8 cellular contexts compared by ENCODE assay signal in genomic region chr16:82169861-82170845, GRCh38. TPM values are rescaled to one million over a fixed set of nuclear protein-coding genes. Genes with fewer than 3 reads are reported as not detected.
A peak's percentile ranks its signal among the peaks of the same experiment; 100 is the strongest.
DNase-seq lines count a peak whose midpoint lies in the region; ATAC-seq and TF ChIP-seq lines count a peak whose summit lies in the region.

A gene with protein sequence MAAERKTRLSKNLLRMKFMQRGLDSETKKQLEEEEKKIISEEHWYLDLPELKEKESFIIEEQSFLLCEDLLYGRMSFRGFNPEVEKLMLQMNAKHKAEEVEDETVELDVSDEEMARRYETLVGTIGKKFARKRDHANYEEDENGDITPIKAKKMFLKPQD (minus strand): TSS chr16:82170224. CDS start chr16:82170175, 49 bp downstream.

- peak; percentile 27 for TF ChIP-seq CTCF in endodermal cell (conservative IDR thresholded peaks at IDR 0.05)

- H3K4me3 Mint-ChIP-seq in endodermal cell: peak within 1 kb of the TSS; percentile 84

- 1 to 2% methylated on average over 22 to 88 of the region's 89 CpGs for WGBS in endodermal cell (ENCODE audit: insufficient coverage in 1 of 2, insufficient read length in 1 of 2), 2 experiments
- 1 to 2% methylated on average over 66 to 79 of the region's 89 CpGs for WGBS in mesodermal cell (ENCODE audit: insufficient coverage in 2 of 2), 2 experiments

- H3K27me3 Mint-ChIP-seq in endodermal cell (ENCODE audit: insufficient read depth): peaks cover 32% of the 10 kb centered on the region

- H3K27me3 ChIP-seq in endodermal cell (ENCODE audit: control insufficient read depth, insufficient read depth, low read length, poor library complexity, severe bottlenecking): peaks cover 41% of the 10 kb centered on the region

- peaks cover 26% of the 10 kb centered on the region for H3K9me3 Mint-ChIP-seq in endodermal cell

- H3K36me3 Mint-ChIP-seq in endodermal cell (ENCODE audit: low read depth): peaks cover 39% of the 10 kb centered on the region

- peak within 1 kb of the TSS; percentile 80 for H3K27ac ChIP-seq in endodermal cell (ENCODE audit: low read depth, low read length)
- peak within 1 kb of the TSS; percentile 74 for H3K27ac ChIP-seq in mesodermal cell (ENCODE audit: low read depth, low read length, severe bottlenecking)

- peak within 1 kb of the TSS; percentile 100 for H3K27ac Mint-ChIP-seq in endodermal cell

- peak within 1 kb of the TSS; percentile 69 for H3K9ac ChIP-seq in endodermal cell (ENCODE audit: extremely low read depth, low read length, poor library complexity, severe bottlenecking)

- peak; percentile 71 for DNase-seq in CMK (ENCODE audit: low read depth)
- peak; percentile 58 for DNase-seq in HS-27A (ENCODE audit: low read depth)
- peak; percentile 79 for DNase-seq in NOMO-1 treated with DMSO at 0.1 percent for 48 hours (lab: John Stamatoyannopoulos, UW; ENCODE audit: unreplicated experiment)
- DNase-seq in activated CD8-positive, alpha-beta memory T cell treated with anti-CD3 and anti-CD28 coated beads, Interleukin-2, amount 50 U/mL, for 1 hour (ENCODE audit: extremely low read depth): peak; percentile 59
- DNase-seq in endodermal cell: peak; percentile 95
- DNase-seq in stimulated activated CD8-positive, alpha-beta memory T cell treated with anti-CD3 and anti-CD28 coated beads, Interleukin-15, amount 100 ng/mL, for 24 hours (ENCODE audit: low read depth): peak; percentile 84

- H3K9me3 ChIP-seq in endodermal cell (ENCODE audit: control insufficient read depth, low read length) (peaks cover 27% of the 10 kb centered on the region), mesodermal cell (ENCODE audit: control insufficient read depth, low read length) (peaks cover 6% of the 10 kb centered on the region)

- peaks cover 7% of the 10 kb centered on the region for H3K4me1 Mint-ChIP-seq in endodermal cell

- H3K4me1 ChIP-seq in endodermal cell (ENCODE audit: control insufficient read depth, insufficient read depth, low read length): peaks cover 4% of the 10 kb centered on the region
- H3K4me1 ChIP-seq in mesodermal cell (ENCODE audit: control insufficient read depth, insufficient read depth, low read length, poor library complexity, severe bottlenecking): no peaks in the 10 kb centered on the region

- peak within 1 kb of the TSS; percentile 95 for H3K4me3 ChIP-seq in endodermal cell (ENCODE audit: low read length)
- peak within 1 kb of the TSS; percentile 57 for H3K4me3 ChIP-seq in mesodermal cell (ENCODE audit: extremely low read depth, insufficient read depth, low read length, poor library complexity, severe bottlenecking)

- H3K36me3 ChIP-seq in endodermal cell (ENCODE audit: control insufficient read depth, insufficient read depth, low read length) (peaks cover 34% of the 10 kb centered on the region), mesodermal cell (ENCODE audit: control insufficient read depth, insufficient read depth, low read length) (peaks cover 33% of the 10 kb centered on the region)

- peak; percentile 96 for ATAC-seq in GM19467 (IDR thresholded peaks at IDR 0.05; ENCODE audit: unreplicated experiment)

RNA-seq across cellular contexts. Expression of the gene that starts here (rescaled TPM):
- 10 to 100 TPM; 38.6 to 39.1 TPM for total RNA-seq in endodermal cell
- polyA plus RNA-seq in endodermal cell (2013, experiment 1 of 2): 51.0 TPM
- 53.9 TPM for polyA plus RNA-seq in endodermal cell (2013, experiment 2 of 2)
- 28.6 TPM for polyA plus RNA-seq in mesodermal cell (2013, experiment 1 of 2)
- 34.5 TPM for polyA plus RNA-seq in mesodermal cell (2013, experiment 2 of 2)

Comparison
In these comparisons a context has a peak if more than half of its experiments do, and no peak if none do; other contexts are left out.
1. Peak in every context shown above with its lines: DNase-seq, ATAC-seq, H3K4me3 ChIP-seq and H3K27ac ChIP-seq.